ENCODE assay signal across 1 cellular context in the genomic region with DNA sequence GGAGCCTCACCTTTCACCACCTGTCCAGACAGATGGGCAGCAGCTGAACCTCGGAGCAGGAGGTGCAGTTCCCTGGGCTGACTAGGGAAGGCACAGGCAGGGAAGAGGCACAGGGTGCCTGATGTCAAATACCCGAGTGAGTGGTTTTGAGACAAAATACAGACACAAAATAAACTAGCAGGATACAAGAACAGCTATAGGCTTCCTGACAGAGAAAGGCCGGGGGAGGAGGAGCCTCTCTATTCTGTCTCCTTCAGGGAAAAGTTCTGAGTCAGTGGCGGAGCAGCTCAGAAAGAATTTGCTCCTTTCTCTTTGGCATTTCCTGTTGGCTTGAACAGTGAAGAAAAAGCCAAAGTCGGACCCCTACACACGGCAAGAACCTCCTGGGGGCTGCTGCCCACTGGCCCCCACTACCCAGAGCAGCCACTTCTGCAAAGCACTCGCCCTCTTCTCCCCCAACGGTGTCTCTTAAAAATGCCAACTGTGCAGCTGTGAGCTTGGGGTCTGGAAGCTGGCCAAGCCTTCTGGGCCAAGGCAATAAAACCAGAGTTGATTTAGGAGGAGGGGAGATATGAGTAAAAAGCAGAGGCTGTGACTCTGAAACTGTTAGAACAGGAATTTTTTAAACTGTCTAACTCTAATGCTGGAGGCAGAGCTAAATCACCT.
TF ChIP-seq lines count a peak whose summit lies in the region.

No MANE protein-coding gene starts in this region.

TF ChIP-seq in WTC11, 78 proteins besides CTCF, POLR2A, EP300 and RAD21 (continued from another document):
- TF ChIP-seq, protein P1, sequence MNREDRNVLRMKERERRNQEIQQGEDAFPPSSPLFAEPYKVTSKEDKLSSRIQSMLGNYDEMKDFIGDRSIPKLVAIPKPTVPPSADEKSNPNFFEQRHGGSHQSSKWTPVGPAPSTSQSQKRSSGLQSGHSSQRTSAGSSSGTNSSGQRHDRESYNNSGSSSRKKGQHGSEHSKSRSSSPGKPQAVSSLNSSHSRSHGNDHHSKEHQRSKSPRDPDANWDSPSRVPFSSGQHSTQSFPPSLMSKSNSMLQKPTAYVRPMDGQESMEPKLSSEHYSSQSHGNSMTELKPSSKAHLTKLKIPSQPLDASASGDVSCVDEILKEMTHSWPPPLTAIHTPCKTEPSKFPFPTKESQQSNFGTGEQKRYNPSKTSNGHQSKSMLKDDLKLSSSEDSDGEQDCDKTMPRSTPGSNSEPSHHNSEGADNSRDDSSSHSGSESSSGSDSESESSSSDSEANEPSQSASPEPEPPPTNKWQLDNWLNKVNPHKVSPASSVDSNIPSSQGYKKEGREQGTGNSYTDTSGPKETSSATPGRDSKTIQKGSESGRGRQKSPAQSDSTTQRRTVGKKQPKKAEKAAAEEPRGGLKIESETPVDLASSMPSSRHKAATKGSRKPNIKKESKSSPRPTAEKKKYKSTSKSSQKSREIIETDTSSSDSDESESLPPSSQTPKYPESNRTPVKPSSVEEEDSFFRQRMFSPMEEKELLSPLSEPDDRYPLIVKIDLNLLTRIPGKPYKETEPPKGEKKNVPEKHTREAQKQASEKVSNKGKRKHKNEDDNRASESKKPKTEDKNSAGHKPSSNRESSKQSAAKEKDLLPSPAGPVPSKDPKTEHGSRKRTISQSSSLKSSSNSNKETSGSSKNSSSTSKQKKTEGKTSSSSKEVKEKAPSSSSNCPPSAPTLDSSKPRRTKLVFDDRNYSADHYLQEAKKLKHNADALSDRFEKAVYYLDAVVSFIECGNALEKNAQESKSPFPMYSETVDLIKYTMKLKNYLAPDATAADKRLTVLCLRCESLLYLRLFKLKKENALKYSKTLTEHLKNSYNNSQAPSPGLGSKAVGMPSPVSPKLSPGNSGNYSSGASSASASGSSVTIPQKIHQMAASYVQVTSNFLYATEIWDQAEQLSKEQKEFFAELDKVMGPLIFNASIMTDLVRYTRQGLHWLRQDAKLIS (CRISPR knock-in tag; IDR thresholded peaks at IDR 0.05; ENCODE audit: borderline replicate concordance) = no peak
